Comparison of ENCODE assay signal across 17 cellular contexts in the genomic region with DNA sequence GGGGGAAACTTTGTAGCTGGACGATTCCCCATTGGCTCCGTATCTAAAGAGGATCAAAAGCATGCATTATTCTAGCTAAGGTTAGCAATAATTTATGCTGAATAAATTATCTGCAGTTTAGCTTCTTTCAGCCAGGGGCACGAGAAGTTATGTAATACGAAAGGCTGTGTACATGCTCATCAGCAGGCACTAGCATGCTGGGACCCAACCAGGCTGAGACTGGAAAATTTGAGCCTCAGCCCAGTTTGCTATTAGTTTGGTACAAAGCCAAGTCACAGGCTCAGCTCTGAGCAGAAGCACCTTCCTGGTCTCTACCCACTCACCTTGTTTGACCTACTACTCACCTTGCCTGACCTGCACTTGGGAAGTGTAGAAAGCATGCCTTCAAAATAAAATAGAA.
DNase-seq lines count a peak whose midpoint lies in the region; ATAC-seq and TF ChIP-seq lines count a peak whose summit lies in the region.
"Had no signal": no experiment of that assay in that cellular context is flagged by ENCODE, and none has a peak within 500 bp of the region (broad histone marks: within the 10 kb centered on the region; RNA-seq: fewer than 3 reads in every experiment).

No MANE protein-coding gene starts in this region.

- no peaks in the 10 kb centered on the region for H3K27me3 ChIP-seq in left ventricle myocardium inferior (ENCODE audit: low read depth)
- H3K27me3 ChIP-seq: adrenal gland had no signal

- no peak overlapping the region for H3K4me3 ChIP-seq in left ventricle myocardium inferior
- H3K4me3 ChIP-seq: adrenal gland, skin epidermis had no signal

- no peaks in the 10 kb centered on the region for H3K9me3 ChIP-seq in T-helper 17 cell (ENCODE audit: control insufficient read depth, low read length, poor library complexity, severe bottlenecking)
- H3K9me3 ChIP-seq in left ventricle myocardium inferior (replicated peaks) = peaks cover 8% of the 10 kb centered on the region
- H3K9me3 ChIP-seq: adrenal gland had no signal

- DNase-seq in NCI-H1092 treated with DMSO at 0.1 percent for 48 hours (lab: John Stamatoyannopoulos, UW) = peak; percentile 62
- no peak for DNase-seq in T-helper 17 cell
- DNase-seq in left ventricle myocardium inferior = no peak
- no peak for DNase-seq in NK-92 (lab: John Stamatoyannopoulos, UW; ENCODE audit: unreplicated experiment)
- no peak for DNase-seq in activated gamma-delta T cell treated with Interleukin-2 at 50 U/mL for 16 hours
- no peak for DNase-seq in type B pancreatic cell (ENCODE audit: extremely low spot score, unreplicated experiment)
- no peak for DNase-seq in sciatic nerve (ENCODE audit: low spot score)
- DNase-seq: activated CD4-positive, CD25-positive, alpha-beta regulatory T cell treated with anti-CD3 and anti-CD28 coated beads, Interleukin-2, amount 50 U/mL, for 72 hours; adrenal gland; COR-L47; NCI-H187 treated with DMSO at 0.1 percent for 48 hours; stimulated activated CD4-positive, alpha-beta T cell treated with anti-CD3 and anti-CD28 coated beads, Interleukin-4, amount 100 ng/mL, for 4 hours; stimulated activated CD8-positive, alpha-beta memory T cell treated with anti-CD3 and anti-CD28 coated beads, Interleukin-4, amount 100 ng/mL, for 48 hours had no signal

- peak overlapping the region; percentile 32 for H3K27ac Mint-ChIP-seq in T-helper 17 cell
- H3K27ac Mint-ChIP-seq in type B pancreatic cell = no peak overlapping the region
- H3K27ac Mint-ChIP-seq: activated T-helper 17 cell treated with anti-CD3 and anti-CD28 coated beads, Interleukin-2, amount 50 U/mL, for 72 hours; T-helper 2 cell treated with Interferon-gamma antibody and Interleukin-4, amounts not matched to agents 5 μg/mL and 100 μg/mL, for 36 hours had no signal

- H3K36me3 ChIP-seq in left ventricle myocardium inferior = no peaks in the 10 kb centered on the region
- H3K36me3 ChIP-seq: adrenal gland had no signal

- peak overlapping the region; percentile 55; the same call in 1 of the 2 replicates for H3K27ac ChIP-seq in C4-2B
- no peak overlapping the region for H3K27ac ChIP-seq in left ventricle myocardium inferior (replicated peaks)
- H3K27ac ChIP-seq: adrenal gland had no signal

- H3K27me3 Mint-ChIP-seq in T-helper 17 cell (no peaks in the 10 kb centered on the region), type B pancreatic cell (no peaks in the 10 kb centered on the region)
- H3K27me3 Mint-ChIP-seq: activated T-helper 17 cell treated with anti-CD3 and anti-CD28 coated beads, Interleukin-2, amount 50 U/mL, for 72 hours had no signal

- H3K4me1 ChIP-seq in left ventricle myocardium inferior = peaks cover 8% of the 10 kb centered on the region
- H3K4me1 ChIP-seq: adrenal gland had no signal

- H3K4me3 Mint-ChIP-seq in T-helper 17 cell (no peak overlapping the region), type B pancreatic cell (no peak overlapping the region)
- H3K4me3 Mint-ChIP-seq: activated T-helper 17 cell treated with anti-CD3 and anti-CD28 coated beads, Interleukin-2, amount 50 U/mL, for 72 hours; T-helper 2 cell treated with Interferon-gamma antibody and Interleukin-4, amounts not matched to agents 5 μg/mL and 100 μg/mL, for 36 hours had no signal

- H3K9me3 Mint-ChIP-seq in type B pancreatic cell = peaks cover 10% of the 10 kb centered on the region
- H3K9me3 Mint-ChIP-seq: activated T-helper 17 cell treated with anti-CD3 and anti-CD28 coated beads, Interleukin-2, amount 50 U/mL, for 72 hours; T-helper 2 cell treated with Interferon-gamma antibody and Interleukin-4, amounts not matched to agents 5 μg/mL and 100 μg/mL, for 36 hours had no signal

- TF ChIP-seq CTCF in C4-2B (conservative IDR thresholded peaks at IDR 0.05) (peak; percentile 13; the same call in 1 of the 2 replicates), left ventricle myocardium inferior (IDR thresholded peaks at IDR 0.05; ENCODE audit: borderline replicate concordance) (peak; percentile 20), type B pancreatic cell (conservative IDR thresholded peaks at IDR 0.05) (no peak)

- ATAC-seq in T-helper 17 cell (no peak), sciatic nerve (no peak)
- ATAC-seq: activated T-helper 17 cell treated with anti-CD3 and anti-CD28 coated beads, Interleukin-2, amount 50 U/mL, for 72 hours had no signal

- intact Hi-C loops in left ventricle myocardium inferior (cut with micrococcal nuclease) = no loop called here
- intact Hi-C loops in sciatic nerve (cut with DNase I) = no loop called here

- no peaks in the 10 kb centered on the region for H3K4me1 Mint-ChIP-seq in T-helper 17 cell
- H3K4me1 Mint-ChIP-seq in type B pancreatic cell (ENCODE audit: unreplicated experiment) = no peaks in the 10 kb centered on the region
- H3K4me1 Mint-ChIP-seq: activated T-helper 17 cell treated with anti-CD3 and anti-CD28 coated beads, Interleukin-2, amount 50 U/mL, for 72 hours had no signal

- H3K36me3 Mint-ChIP-seq in T-helper 17 cell (ENCODE audit: low read depth) (peaks cover under 1% of the 10 kb centered on the region), type B pancreatic cell (no peaks in the 10 kb centered on the region)
